ENCODE assay signal across 8 cellular contexts in genomic region chr12:57458665-57459054, GRCh38. TPM values are rescaled to one million over a fixed set of nuclear protein-coding genes. Genes with fewer than 3 reads are reported as not detected.
DNase-seq lines count a peak whose midpoint lies in the region; TF ChIP-seq lines count a peak whose summit lies in the region.

No MANE protein-coding gene starts in this region.

- no peak for DNase-seq in activated CD4-positive, alpha-beta memory T cell treated with anti-CD3 and anti-CD28 coated beads, Interleukin-2, amount 10 ng/mL, durations not matched to agents 7 days and 5 days
- DNase-seq in hepatocyte (ENCODE audit: low spot score) (no peak), spleen (no peak), GM19240 (ENCODE audit: insufficient read length, low spot score) (no peak), NCI-H2227 treated with DMSO at 0.1 percent for 48 hours (lab: John Stamatoyannopoulos, UW) (no peak), NCI-H187 (lab: John Stamatoyannopoulos, UW) (no peak), cerebellar cortex (ENCODE audit: low spot score) (no peak)

- H3K36me3 Mint-ChIP-seq in activated CD4-positive, alpha-beta memory T cell treated with anti-CD3 and anti-CD28 coated beads, Interleukin-2, amount 10 ng/mL, durations not matched to agents 7 days and 5 days (ENCODE audit: low read depth): no peaks in the 10 kb centered on the region

- no peaks in the 10 kb centered on the region for H4K20me1 ChIP-seq in hepatocyte (ENCODE audit: insufficient read depth, poor library complexity, severe bottlenecking)

- H3K4me2 ChIP-seq in hepatocyte: peak overlapping the region; percentile 86

- H3K9me2 ChIP-seq in hepatocyte (replicated peaks; ENCODE audit: insufficient read depth): no peaks in the 10 kb centered on the region

- H3K4me1 Mint-ChIP-seq in activated CD4-positive, alpha-beta memory T cell treated with anti-CD3 and anti-CD28 coated beads, Interleukin-2, amount 10 ng/mL, durations not matched to agents 7 days and 5 days: peaks cover 57% of the 10 kb centered on the region

- no peaks in the 10 kb centered on the region for H3K9me3 Mint-ChIP-seq in activated CD4-positive, alpha-beta memory T cell treated with anti-CD3 and anti-CD28 coated beads, Interleukin-2, amount 10 ng/mL, durations not matched to agents 7 days and 5 days

- H3K4me3 Mint-ChIP-seq in activated CD4-positive, alpha-beta memory T cell treated with anti-CD3 and anti-CD28 coated beads, Interleukin-2, amount 10 ng/mL, durations not matched to agents 7 days and 5 days: peak overlapping the region; percentile 93

- H3K27ac ChIP-seq in HEK293 (ENCODE audit: extremely low read depth, low read depth, low read length) (peak overlapping the region; percentile 34; the same call in 1 of the 2 replicates), hepatocyte (peak overlapping the region; percentile 80), spleen (peak overlapping the region; percentile 84 to 94 (median 88))

- H3K4me3 ChIP-seq in HEK293 (ENCODE audit: low read depth, low read length): no peak overlapping the region
- no peak overlapping the region for H3K4me3 ChIP-seq in hepatocyte
- peak overlapping the region; percentile 60 to 91 (median 65) for H3K4me3 ChIP-seq in spleen

- no peaks in the 10 kb centered on the region for H3K79me2 ChIP-seq in hepatocyte

- H3K27me3 Mint-ChIP-seq in activated CD4-positive, alpha-beta memory T cell treated with anti-CD3 and anti-CD28 coated beads, Interleukin-2, amount 10 ng/mL, durations not matched to agents 7 days and 5 days: peaks cover 23% of the 10 kb centered on the region

- 19% methylated on average over 3 of the region's 3 CpGs for WGBS in hepatocyte (ENCODE audit: low lambda C conversion rate, missing lambda C conversion rate)
- WGBS in spleen, 5 donors: 11 to 25% (median 14%) methylated on average over 3 of the region's 3 CpGs

- H3K4me1 ChIP-seq in HEK293 (ENCODE audit: control insufficient read depth, insufficient read depth, low read length) (peaks cover 12% of the 10 kb centered on the region), hepatocyte (ENCODE audit: insufficient read depth) (peaks cover 28% of the 10 kb centered on the region), spleen (peaks cover 31 to 67% (median 46%) of the 10 kb centered on the region in 6 donors)

- H3K27me3 ChIP-seq in hepatocyte (no peaks in the 10 kb centered on the region), spleen (replicated peaks in 1 of 7) (peaks cover 0 to 29% (median 13%) of the 10 kb centered on the region in 7 donors)

- intact Hi-C loops in spleen (cut with DNase I; ENCODE audit: low total_unique reads): no loop called here

- TF ChIP-seq CTCF in HEK293 (tag by site-specific recombination; IDR thresholded peaks at IDR 0.05) (no peak), hepatocyte (IDR thresholded peaks at IDR 0.05; ENCODE audit: poor library complexity) (no peak), spleen (IDR thresholded peaks at IDR 0.05 in 8 of 11, conservative IDR thresholded peaks at IDR 0.05 in 3 of 11) (no peak)

- H3K36me3 ChIP-seq in HEK293 (ENCODE audit: control insufficient read depth in 2 of 2, insufficient read depth in 1 of 2, low read length in 2 of 2) (no peaks in the 10 kb centered on the region), hepatocyte (replicated peaks; ENCODE audit: insufficient read depth, low read depth) (no peaks in the 10 kb centered on the region), spleen (no peaks in the 10 kb centered on the region)

- peak overlapping the region; percentile 95 for H3K27ac Mint-ChIP-seq in activated CD4-positive, alpha-beta memory T cell treated with anti-CD3 and anti-CD28 coated beads, Interleukin-2, amount 10 ng/mL, durations not matched to agents 7 days and 5 days

- peak in 1 of 3 donors; percentile 19 for TF ChIP-seq POLR2A in spleen (IDR thresholded peaks at IDR 0.05)

- H2AFZ ChIP-seq in hepatocyte: peak overlapping the region; percentile 1

- POLR2A ChIA-PET in HEK293 (lab: Yijun Ruan, JAX): interaction anchor here (0.5 to 4.0 kb wide), 7 partner anchors 26 to 784 kb away, joined by 3 to 13 read pairs (median 4); partner anchors contain the start of genes CDK4, DDIT3 and SHMT2
- POLR2A ChIA-PET in activated CD4-positive, alpha-beta memory T cell treated with anti-CD3 and anti-CD28 coated beads, Interleukin-2, amount 10 ng/mL, durations not matched to agents 7 days and 5 days (lab: Charles Lee): interaction anchor here (0.8 to 6.4 kb wide), 14 partner anchors 11 to 989 kb away, joined by 3 to 72 read pairs (median 4); partner anchors contain the start of genes ARHGAP9, DDIT3, NACA and PIP4K2C

- CTCF ChIA-PET in HEK293 (lab: Yijun Ruan, JAX): interaction anchor here (0.6 to 3.9 kb wide), 56 partner anchors 8 to 711 kb away, joined by 3 to 25 read pairs (median 4); partner anchors contain the start of genes DDIT3, INHBC, MARS1 and TSPAN31
- CTCF ChIA-PET in activated CD4-positive, alpha-beta memory T cell treated with anti-CD3 and anti-CD28 coated beads, Interleukin-2, amount 10 ng/mL, durations not matched to agents 7 days and 5 days (lab: Charles Lee): interaction anchor here (0.6 to 9.8 kb wide), 52 partner anchors 8 to 445 kb away, joined by 3 to 204 read pairs (median 4); partner anchors contain the start of genes ARHGAP9, ARHGEF25, B4GALNT1 and DCTN2

- H3K9me3 ChIP-seq in HEK293 (ENCODE audit: control insufficient read depth, insufficient read depth, low read depth, low read length) (no peaks in the 10 kb centered on the region), hepatocyte (ENCODE audit: low read depth) (no peaks in the 10 kb centered on the region), spleen (no peaks in the 10 kb centered on the region)

TF ChIP-seq in HEK293, 187 proteins besides CTCF, POLR2A, EP300 and RAD21:
- TF ChIP-seq KLF16 (tag by site-specific recombination; IDR thresholded peaks at IDR 0.05) (peak; percentile 3; the same call in 1 of the 2 replicates), ZFHX2 (tag by site-specific recombination; conservative IDR thresholded peaks at IDR 0.05) (no peak), ZNF513 (tag by site-specific recombination; IDR thresholded peaks at IDR 0.05) (peak; percentile 32; the same call in 1 of the 2 replicates), HOXA7 (CRISPR knock-in tag; IDR thresholded peaks at IDR 0.05; ENCODE audit: borderline replicate concordance) (no peak), ZNF335 (tag by site-specific recombination; conservative IDR thresholded peaks at IDR 0.05) (0 out of 2 replicates have a peak, but pooled peaks have one; percentile 83), GLIS1 (tag by site-specific recombination; IDR thresholded peaks at IDR 0.05) (peak; percentile 60)

RNA-seq across cellular contexts. Expression of gene GLI1, which starts 0.9 kb away (rescaled TPM):
- total RNA-seq in activated CD4-positive, alpha-beta memory T cell treated with anti-CD3 and anti-CD28 coated beads, Interleukin-2, amount 10 ng/mL, durations not matched to agents 7 days and 5 days: under 1 TPM; 0.30 to 0.48 TPM
- 5.9 and 7.6 TPM in 2 replicates for total RNA-seq in hepatocyte
- polyA plus RNA-seq in hepatocyte: 5.1 and 6.0 TPM in 2 replicates
- total RNA-seq in spleen: 1 to 10 TPM in 4 of 7 donors, under 1 TPM in 3; 0.46 to 3.6 (median 1.1) TPM
- polyA plus RNA-seq in spleen: 1 to 10 TPM in 1 of 3 donors, under 1 TPM in 2; 0.63 to 1.2 (median 0.77) TPM

RNA-seq across cellular contexts. Expression of gene INHBE, which starts 3.6 kb away (rescaled TPM):
- total RNA-seq in activated CD4-positive, alpha-beta memory T cell treated with anti-CD3 and anti-CD28 coated beads, Interleukin-2, amount 10 ng/mL, durations not matched to agents 7 days and 5 days: under 1 TPM in 1 of 2 experiments, not detected in 1; 0.08 TPM
- total RNA-seq in hepatocyte (44.2 and 45.9 TPM in 2 replicates), spleen (not detected)
- polyA plus RNA-seq in hepatocyte (6.1 and 15.1 TPM in 2 replicates), spleen (under 1 TPM in 1 of 3 donors, not detected in 2; 0.02 TPM)

RNA-seq across cellular contexts. Expression of gene ARHGAP9, which starts 21.0 kb away (rescaled TPM):
- 100 to 1,000 TPM; 171 to 188 TPM for total RNA-seq in activated CD4-positive, alpha-beta memory T cell treated with anti-CD3 and anti-CD28 coated beads, Interleukin-2, amount 10 ng/mL, durations not matched to agents 7 days and 5 days
- total RNA-seq in hepatocyte (0.44 and 2.0 TPM in 2 replicates), spleen (100 to 1,000 TPM; 148 to 328 (median 226) TPM)
- polyA plus RNA-seq in hepatocyte (2.2 and 3.6 TPM in 2 replicates), spleen (100 to 1,000 TPM; 190 to 400 (median 251) TPM)

RNA-seq across cellular contexts. Expression of gene INHBC, which starts 24.1 kb away (rescaled TPM):
- not detected for total RNA-seq in activated CD4-positive, alpha-beta memory T cell treated with anti-CD3 and anti-CD28 coated beads, Interleukin-2, amount 10 ng/mL, durations not matched to agents 7 days and 5 days
- total RNA-seq in hepatocyte (1.3 and 1.8 TPM in 2 replicates), spleen (under 1 TPM in 1 of 7 donors, not detected in 6; 0.19 TPM)
- polyA plus RNA-seq in hepatocyte (1.5 and 3.4 TPM in 2 replicates), spleen (not detected)

RNA-seq across cellular contexts. Expression of gene R3HDM2, which starts 27.8 kb away (rescaled TPM):
- 10 to 100 TPM; 70.2 to 71.5 TPM for total RNA-seq in activated CD4-positive, alpha-beta memory T cell treated with anti-CD3 and anti-CD28 coated beads, Interleukin-2, amount 10 ng/mL, durations not matched to agents 7 days and 5 days
- total RNA-seq in hepatocyte: 22.8 and 28.7 TPM in 2 replicates
- 13.4 and 17.1 TPM in 2 replicates for polyA plus RNA-seq in hepatocyte
- total RNA-seq in spleen: 10 to 100 TPM; 46.1 to 90.8 (median 61.2) TPM
- polyA plus RNA-seq in spleen: 10 to 100 TPM; 11.3 to 16.9 (median 13.2) TPM

Comparison
In these comparisons a context has a peak if more than half of its experiments do, and no peak if none do; other contexts are left out.
1. H3K27ac ChIP-seq: peak in every context shown above with its lines; median percentile 88 in spleen; 80 in hepatocyte; 34 in HEK293.
2. H3K4me3 ChIP-seq: peak in spleen (8 of 8); none in HEK293 (single experiment) and hepatocyte (single experiment).
3. RNA of gene INHBE, which starts 3.6 kb away (total RNA-seq): 44.2 to 45.9 TPM in hepatocyte; 0.08 TPM in activated CD4-positive, alpha-beta memory T cell treated with anti-CD3 and anti-CD28 coated beads, Interleukin-2, amount 10 ng/mL, durations not matched to agents 7 days and 5 days and not detected in spleen; every median in the first group is over 10 times any median in the second.
4. RNA of gene ARHGAP9, which starts 21.0 kb away (total RNA-seq): 148 to 328 TPM in spleen and 171 to 188 TPM in activated CD4-positive, alpha-beta memory T cell treated with anti-CD3 and anti-CD28 coated beads, Interleukin-2, amount 10 ng/mL, durations not matched to agents 7 days and 5 days; 0.44 to 2.0 TPM in hepatocyte; every median in the first group is over 10 times any median in the second.